In genomic region chr6:163459007-163459406, GRCh38 we compare ENCODE assay signal across 17 cellular contexts. TPM values are rescaled to one million over a fixed set of nuclear protein-coding genes. Genes with fewer than 3 reads are reported as not detected.
DNase-seq lines count a peak whose midpoint lies in the region; ATAC-seq, FAIRE-seq and TF ChIP-seq lines count a peak whose summit lies in the region.
"Had no signal": no experiment of that assay in that cellular context is flagged by ENCODE, and none has a peak within 500 bp of the region (broad histone marks: within the 10 kb centered on the region; RNA-seq: fewer than 3 reads in every experiment).

No MANE protein-coding gene starts in this region.

- H3K4me1 ChIP-seq in ACC112 (ENCODE audit: control insufficient read depth, insufficient read depth, low read length, unreplicated experiment) (peaks cover 40% of the 10 kb centered on the region), astrocyte (ENCODE audit: insufficient read depth, low read length) (peaks cover 39% of the 10 kb centered on the region)
- H3K4me1 ChIP-seq in CD8-positive, alpha-beta memory T cell (ENCODE audit: insufficient read depth, low read length): peaks cover 39% of the 10 kb centered on the region
- peaks cover 14 to 28% of the 10 kb centered on the region in 2 donors for H3K4me1 ChIP-seq in naive thymus-derived CD4-positive, alpha-beta T cell (ENCODE audit: control insufficient read depth in 2 of 2, insufficient read depth in 2 of 2, low read length in 2 of 2)

- H3K27ac ChIP-seq in ACC112 (ENCODE audit: low read depth, low read length): peak overlapping the region; percentile 84
- H3K27ac ChIP-seq in CD8-positive, alpha-beta memory T cell (ENCODE audit: low read depth, low read length): no peak overlapping the region
- H3K27ac ChIP-seq in astrocyte (ENCODE audit: low read depth, low read length): peak overlapping the region; percentile 87
- peak overlapping the region; percentile 74 for H3K27ac ChIP-seq in naive thymus-derived CD4-positive, alpha-beta T cell (ENCODE audit: low read depth, low read length)

- H3K79me2 ChIP-seq in ACC112 (ENCODE audit: control insufficient read depth, insufficient read depth, low read length, unreplicated experiment) (peaks cover 86% of the 10 kb centered on the region), astrocyte (ENCODE audit: insufficient read depth, low read length) (peaks cover 97% of the 10 kb centered on the region)

- peaks cover 6% of the 10 kb centered on the region; the same call in 1 of the 2 replicates for H3K36me3 ChIP-seq in ACC112 (ENCODE audit: insufficient read depth, low read length)
- no peaks in the 10 kb centered on the region for H3K36me3 ChIP-seq in CD8-positive, alpha-beta memory T cell (ENCODE audit: insufficient read depth, low read length)
- H3K36me3 ChIP-seq in astrocyte (ENCODE audit: insufficient read depth, low read length): peaks cover 6% of the 10 kb centered on the region
- no peaks in the 10 kb centered on the region for H3K36me3 ChIP-seq in naive thymus-derived CD4-positive, alpha-beta T cell (ENCODE audit: control insufficient read depth in 2 of 3, insufficient read depth in 3 of 3, low read length in 3 of 3)

- H3K27me3 Mint-ChIP-seq in CD8-positive, alpha-beta memory T cell: no peaks in the 10 kb centered on the region
- H3K27me3 Mint-ChIP-seq in astrocyte (ENCODE audit: low read depth, unreplicated experiment): no peaks in the 10 kb centered on the region
- H3K27me3 Mint-ChIP-seq in naive thymus-derived CD4-positive, alpha-beta T cell: no peaks in the 10 kb centered on the region
- H3K27me3 Mint-ChIP-seq: stimulated activated naive B cell treated with anti-CD40 and anti-IgM and Interleukin-4, amounts not matched to agents 10 μg/mL and 1 μg/mL and 100 μg/mL, for 72 hours had no signal

- CTCF ChIA-PET in CD8-positive, alpha-beta memory T cell (lab: Charles Lee): no interaction called here
- CTCF ChIA-PET in naive thymus-derived CD4-positive, alpha-beta T cell (lab: Charles Lee): no interaction called here

- peak overlapping the region; percentile 38 for H3K9ac ChIP-seq in astrocyte (ENCODE audit: low read length)

- no peak for DNase-seq in CD8-positive, alpha-beta memory T cell
- DNase-seq in astrocyte (ENCODE audit: low read depth) (no peak), NAMALWA (ENCODE audit: low spot score) (no peak), COLO829 (ENCODE audit: low spot score) (no peak), medulla oblongata (ENCODE audit: extremely low spot score) (no peak)
- no peak for DNase-seq in naive thymus-derived CD4-positive, alpha-beta T cell
- DNase-seq: activated gamma-delta T cell; DMS 273 treated with DMSO at 0.1 percent for 48 hours; foreskin melanocyte; H7; kidney; NCI-H510A treated with DMSO at 0.1 percent for 48 hours; RPMI8226; stimulated activated naive B cell treated with anti-CD40 and anti-IgM and Interleukin-4, amounts not matched to agents 10 μg/mL and 1 μg/mL and 100 μg/mL, for 72 hours had no signal

- peaks cover 0 to 9% (median 9%) of the 10 kb centered on the region in 3 donors for H3K36me3 Mint-ChIP-seq in CD8-positive, alpha-beta memory T cell
- peaks cover 2% of the 10 kb centered on the region for H3K36me3 Mint-ChIP-seq in astrocyte (ENCODE audit: low read depth, unreplicated experiment)
- peaks cover 0 to 35% (median 11%) of the 10 kb centered on the region in 5 donors for H3K36me3 Mint-ChIP-seq in naive thymus-derived CD4-positive, alpha-beta T cell

- H3K4me3 Mint-ChIP-seq in CD8-positive, alpha-beta memory T cell: peak overlapping the region; percentile 49 to 98 (median 92)
- H3K4me3 Mint-ChIP-seq in astrocyte (ENCODE audit: unreplicated experiment): no peak overlapping the region
- peak overlapping the region; percentile 34 to 100 (median 96) for H3K4me3 Mint-ChIP-seq in naive thymus-derived CD4-positive, alpha-beta T cell

- H3K27me3 ChIP-seq in ACC112 (ENCODE audit: insufficient read depth, low read length) (no peaks in the 10 kb centered on the region), astrocyte (ENCODE audit: insufficient read depth, low read length) (no peaks in the 10 kb centered on the region)
- H3K27me3 ChIP-seq in CD8-positive, alpha-beta memory T cell (ENCODE audit: insufficient read depth, low read length, poor library complexity, severe bottlenecking): no peaks in the 10 kb centered on the region
- H3K27me3 ChIP-seq in naive thymus-derived CD4-positive, alpha-beta T cell (ENCODE audit: control insufficient read depth in 2 of 2, insufficient read depth in 2 of 2, low read length in 2 of 2): no peaks in the 10 kb centered on the region

- peaks cover 65 to 78% (median 72%) of the 10 kb centered on the region in 3 donors for H3K4me1 Mint-ChIP-seq in CD8-positive, alpha-beta memory T cell
- peaks cover 65% of the 10 kb centered on the region for H3K4me1 Mint-ChIP-seq in astrocyte (ENCODE audit: low read depth, unreplicated experiment)
- peaks cover 34 to 85% (median 67%) of the 10 kb centered on the region in 7 donors for H3K4me1 Mint-ChIP-seq in naive thymus-derived CD4-positive, alpha-beta T cell

- no peaks in the 10 kb centered on the region for H3K9me3 Mint-ChIP-seq in CD8-positive, alpha-beta memory T cell
- H3K9me3 Mint-ChIP-seq in astrocyte (ENCODE audit: unreplicated experiment): no peaks in the 10 kb centered on the region
- peaks cover 0 to 1% (median 0%) of the 10 kb centered on the region in 11 donors for H3K9me3 Mint-ChIP-seq in naive thymus-derived CD4-positive, alpha-beta T cell
- H3K9me3 Mint-ChIP-seq: stimulated activated naive B cell treated with anti-CD40 and anti-IgM and Interleukin-4, amounts not matched to agents 10 μg/mL and 1 μg/mL and 100 μg/mL, for 72 hours had no signal

- POLR2A ChIA-PET in CD8-positive, alpha-beta memory T cell (lab: Charles Lee): interaction anchor here (0.8 kb wide), 1 partner anchor 44 kb away, joined by 4 read pairs; no protein-coding TSS in a partner anchor
- POLR2A ChIA-PET in naive thymus-derived CD4-positive, alpha-beta T cell (lab: Charles Lee): no interaction called here

- peak overlapping the region; percentile 89 to 100 (median 98) for H3K27ac Mint-ChIP-seq in CD8-positive, alpha-beta memory T cell
- H3K27ac Mint-ChIP-seq in astrocyte (ENCODE audit: unreplicated experiment): peak overlapping the region; percentile 74
- peak overlapping the region; percentile 97 to 100 (median 99) for H3K27ac Mint-ChIP-seq in naive thymus-derived CD4-positive, alpha-beta T cell

- peaks cover 68% of the 10 kb centered on the region for H4K20me1 ChIP-seq in astrocyte (ENCODE audit: insufficient read depth, low read length)

- intact Hi-C loops in naive thymus-derived CD4-positive, alpha-beta T cell (cut with micrococcal nuclease): loop anchor here in 1 of 2 donors (1.0 to 2.0 kb wide), 2 partner anchors 8 to 14 kb away; no protein-coding TSS in a partner anchor

- peak overlapping the region; percentile 92 for H3K4me2 ChIP-seq in astrocyte (ENCODE audit: low read length)

- peak overlapping the region; percentile 74; the same call in 1 of the 2 replicates for H3K4me3 ChIP-seq in ACC112 (ENCODE audit: low read depth, low read length)
- no peak overlapping the region for H3K4me3 ChIP-seq in CD8-positive, alpha-beta memory T cell (ENCODE audit: low read length)
- H3K4me3 ChIP-seq in astrocyte (ENCODE audit: insufficient read depth, low read depth, low read length): no peak overlapping the region
- peak overlapping the region; percentile 6 for H3K4me3 ChIP-seq in naive thymus-derived CD4-positive, alpha-beta T cell (ENCODE audit: low read length)

- no peak for FAIRE-seq in astrocyte (lab: Jason Lieb, UNC)
- FAIRE-seq: kidney had no signal

- no peak for TF ChIP-seq CTCF in astrocyte (IDR thresholded peaks at IDR 0.05; ENCODE audit: insufficient read depth, low read depth, low read length)

- H2AFZ ChIP-seq in ACC112 (ENCODE audit: low read length, unreplicated experiment) (no peak overlapping the region), astrocyte (ENCODE audit: low read depth, low read length) (no peak overlapping the region)

- H3K9me3 ChIP-seq in CD8-positive, alpha-beta memory T cell (ENCODE audit: low read length): no peaks in the 10 kb centered on the region
- H3K9me3 ChIP-seq in astrocyte (ENCODE audit: insufficient read depth, low read depth, low read length): no peaks in the 10 kb centered on the region
- H3K9me3 ChIP-seq in naive thymus-derived CD4-positive, alpha-beta T cell (ENCODE audit: control insufficient read depth in 2 of 3, low read length in 3 of 3): no peaks in the 10 kb centered on the region

- no peak for ATAC-seq in naive thymus-derived CD4-positive, alpha-beta T cell
- ATAC-seq in HG03469 (IDR thresholded peaks at IDR 0.05; ENCODE audit: unreplicated experiment): no peak
- ATAC-seq: stimulated activated naive B cell treated with anti-CD40 and anti-IgM and Interleukin-4, amounts not matched to agents 10 μg/mL and 1 μg/mL and 100 μg/mL, for 72 hours had no signal

RNA-seq across cellular contexts. Expression of gene QKI, which starts 44.5 kb away (rescaled TPM):
- total RNA-seq in CD8-positive, alpha-beta memory T cell: 10 to 100 TPM; 56.5 to 58.8 TPM
- polyA plus RNA-seq in CD8-positive, alpha-beta memory T cell: 27.5 TPM
- total RNA-seq in astrocyte: 202 and 204 TPM in 2 replicates
- 100 to 1,000 TPM in 1 of 5 experiments, 10 to 100 TPM in 4; 70.1 to 147 (median 72.8) TPM for total RNA-seq in naive thymus-derived CD4-positive, alpha-beta T cell
- 10 to 100 TPM; 15.0 to 20.8 TPM for polyA plus RNA-seq in naive thymus-derived CD4-positive, alpha-beta T cell
- total RNA-seq: HT-29 had no signal

Comparison
In these comparisons a context has a peak if more than half of its experiments do, and no peak if none do; other contexts are left out.
1. H3K4me3 ChIP-seq: peak in ACC112 (single experiment) and naive thymus-derived CD4-positive, alpha-beta T cell (single experiment); none in CD8-positive, alpha-beta memory T cell (single experiment) and astrocyte (single experiment).
2. Peak in every context shown above with its lines, with median percentiles within 50 percentile points of each other: H3K27ac Mint-ChIP-seq.